ENCODE assay signal across 23 cellular contexts in the genomic region with DNA sequence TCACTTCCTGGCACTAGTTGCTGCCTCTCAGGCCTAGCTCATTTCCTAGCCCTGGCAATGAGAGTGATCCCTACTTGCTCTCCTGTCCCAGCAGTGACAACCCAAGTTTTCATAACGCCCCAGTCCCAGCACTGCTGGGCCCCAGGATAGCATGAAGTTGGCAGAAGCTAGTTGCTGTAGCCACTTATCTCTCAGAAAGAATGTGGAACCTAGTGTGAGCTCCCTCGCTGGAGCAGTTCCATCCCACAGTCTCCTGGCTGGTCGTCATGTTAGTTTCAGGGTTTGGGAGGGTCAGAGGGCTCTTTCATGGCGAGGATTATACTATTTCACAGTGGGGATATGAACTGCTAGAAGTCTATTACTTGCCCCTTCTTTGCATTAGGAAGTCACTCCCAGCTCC. TPM values are rescaled to one million over a fixed set of nuclear protein-coding genes. Genes with fewer than 3 reads are reported as not detected.
"Had no signal": no experiment of that assay in that cellular context is flagged by ENCODE, and none has a peak within 500 bp of the region (broad histone marks: within the 10 kb centered on the region; RNA-seq: fewer than 3 reads in every experiment).

No MANE protein-coding gene starts in this region.

- H3K27ac ChIP-seq: dorsolateral prefrontal cortex, prostate gland, upper lobe of left lung had no signal

- H3K9me3 ChIP-seq: prostate gland had no signal

- H3K4me3 ChIP-seq: dorsolateral prefrontal cortex, prostate gland, upper lobe of left lung had no signal

- DNase-seq: activated B cell treated with CpG ODN at 0.5 μM for 24 hours; activated CD4-positive, alpha-beta T cell treated with anti-CD3 and anti-CD28 coated beads, Interleukin-2, amount 10 ng/mL, durations not matched to agents 24 days and 14 days; activated CD8-positive, alpha-beta memory T cell treated with anti-CD3 and anti-CD28 coated beads, Interleukin-2, amount 50 U/mL, for 48 hours; activated gamma-delta T cell; activated T-cell treated with anti-CD3 and anti-CD28 coated beads, Interleukin-2, amount 50 U/mL, for 72 hours; amygdala; dorsolateral prefrontal cortex; endodermal cell; glutamatergic neuron; kidney glomerular epithelial cell; left ventricle myocardium superior; mesendoderm; nephron progenitor cell; occipital lobe; right cardiac atrium; stimulated activated naive CD8-positive, alpha-beta T cell treated with anti-CD3 and anti-CD28 coated beads, Interleukin-15, amount 100 ng/mL, for 72 hours; SW 1271; upper lobe of left lung had no signal

- H3K4me1 Mint-ChIP-seq: activated B cell treated with CpG ODN at 0.5 μM for 24 hours; activated CD4-positive, alpha-beta T cell treated with anti-CD3 and anti-CD28 coated beads, Interleukin-2, amount 10 ng/mL, durations not matched to agents 24 days and 14 days; nephron progenitor cell; stimulated activated naive CD8-positive, alpha-beta T cell treated with anti-CD3 and anti-CD28 coated beads, Interleukin-15, amount 100 ng/mL, for 72 hours had no signal

- ATAC-seq: activated T-cell treated with anti-CD3 and anti-CD28 coated beads, Interleukin-2, amount 50 U/mL, for 72 hours; left ventricle myocardium superior had no signal

- H3K36me3 ChIP-seq: prostate gland, upper lobe of left lung had no signal

- H3K4me3 Mint-ChIP-seq: activated B cell treated with CpG ODN at 0.5 μM for 24 hours; activated CD4-positive, alpha-beta T cell treated with anti-CD3 and anti-CD28 coated beads, Interleukin-2, amount 10 ng/mL, durations not matched to agents 24 days and 14 days; activated naive CD8-positive, alpha-beta T cell; activated T-cell treated with anti-CD3 and anti-CD28 coated beads, Interleukin-2, amount 50 U/mL, for 72 hours; endodermal cell; nephron progenitor cell; stimulated activated naive CD8-positive, alpha-beta T cell treated with anti-CD3 and anti-CD28 coated beads, Interleukin-15, amount 100 ng/mL, for 72 hours; T-helper 2 cell treated with Interferon-gamma antibody and Interleukin-4, amounts not matched to agents 5 μg/mL and 100 μg/mL, for 36 hours had no signal

- H3K4me1 ChIP-seq: prostate gland had no signal

- H3K27ac Mint-ChIP-seq: activated B cell treated with CpG ODN at 0.5 μM for 24 hours; activated CD4-positive, alpha-beta T cell treated with anti-CD3 and anti-CD28 coated beads, Interleukin-2, amount 10 ng/mL, durations not matched to agents 24 days and 14 days; activated naive CD8-positive, alpha-beta T cell; activated T-cell treated with anti-CD3 and anti-CD28 coated beads, Interleukin-2, amount 50 U/mL, for 72 hours; endodermal cell; nephron progenitor cell; T-helper 2 cell treated with Interferon-gamma antibody and Interleukin-4, amounts not matched to agents 5 μg/mL and 100 μg/mL, for 36 hours had no signal

- FAIRE-seq: bronchial epithelial cell had no signal

- H3K27me3 ChIP-seq: upper lobe of left lung had no signal

RNA-seq across cellular contexts. Expression of gene PF4, which starts 5.1 kb away (rescaled TPM):
- total RNA-seq: activated B cell treated with CpG ODN at 0.5 μM for 24 hours; activated CD4-positive, alpha-beta T cell treated with anti-CD3 and anti-CD28 coated beads, Interleukin-2, amount 10 ng/mL, durations not matched to agents 24 days and 14 days; activated T-cell treated with anti-CD3 and anti-CD28 coated beads, Interleukin-2, amount 50 U/mL, for 72 hours; bronchial epithelial cell; left ventricle myocardium superior; occipital lobe; prostate gland; right cardiac atrium had no signal

RNA-seq across cellular contexts. Expression of gene PPBP, which starts 11.3 kb away (rescaled TPM):
- total RNA-seq: activated CD4-positive, alpha-beta T cell treated with anti-CD3 and anti-CD28 coated beads, Interleukin-2, amount 10 ng/mL, durations not matched to agents 24 days and 14 days; activated T-cell treated with anti-CD3 and anti-CD28 coated beads, Interleukin-2, amount 50 U/mL, for 72 hours; endodermal cell; epithelial cell of proximal tubule; prostate gland had no signal
- polyA plus RNA-seq: right cardiac atrium had no signal

RNA-seq across cellular contexts. Expression of gene CXCL5, which starts 21.8 kb away (rescaled TPM):
- total RNA-seq: activated B cell treated with CpG ODN at 0.5 μM for 24 hours; activated CD4-positive, alpha-beta T cell treated with anti-CD3 and anti-CD28 coated beads, Interleukin-2, amount 10 ng/mL, durations not matched to agents 24 days and 14 days; activated T-cell treated with anti-CD3 and anti-CD28 coated beads, Interleukin-2, amount 50 U/mL, for 72 hours; left ventricle myocardium superior; right cardiac atrium had no signal
